Comparison of ENCODE assay signal across 24 cellular contexts in the genomic region with DNA sequence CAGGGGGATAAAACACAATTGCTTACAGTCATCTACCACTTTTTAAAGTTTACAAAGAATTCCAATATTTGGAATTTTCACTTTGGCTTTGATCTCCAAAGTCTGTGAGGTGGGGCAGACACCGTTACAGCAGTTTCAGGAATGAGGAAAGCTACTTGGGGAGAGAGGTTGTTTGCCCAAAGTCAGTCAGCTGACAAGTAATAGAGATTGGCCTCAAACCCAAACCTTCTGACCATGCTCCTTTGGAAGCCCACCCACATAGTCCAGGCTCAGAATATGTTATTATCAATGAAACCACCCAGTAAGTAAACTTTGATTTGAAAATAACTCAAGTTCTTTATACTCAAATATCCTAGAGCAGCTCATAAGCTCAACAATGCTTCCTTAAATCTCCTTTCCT. TPM values are rescaled to one million over a fixed set of nuclear protein-coding genes. Genes with fewer than 3 reads are reported as not detected.
"Had no signal": no experiment of that assay in that cellular context is flagged by ENCODE, and none has a peak within 500 bp of the region (broad histone marks: within the 10 kb centered on the region; RNA-seq: fewer than 3 reads in every experiment).

No MANE protein-coding gene starts in this region.

- H3K9ac ChIP-seq: neural progenitor cell had no signal

- H3K9me3 ChIP-seq: colonic mucosa, esophagus squamous epithelium, mucosa of descending colon, pancreas, spleen had no signal

- DNase-seq: colonic mucosa; dermis blood vessel endothelial cell; esophagus squamous epithelium; foreskin keratinocyte; head of caudate nucleus; hippocampal formation; kidney glomerular epithelial cell; mucosa of descending colon; natural killer cell; nucleus accumbens; pancreas; right cardiac atrium; spleen; stimulated activated CD4-positive, alpha-beta T cell treated with anti-CD3 and anti-CD28 coated beads, Interleukin-15, amount 100 ng/mL, for 24 hours; stimulated activated CD4-positive, alpha-beta T cell treated with anti-CD3 and anti-CD28 coated beads, Interleukin-1b, Interleukin-23, amount 100 ng/mL, for 48 hours; stimulated activated CD4-positive, alpha-beta T cell treated with anti-CD3 and anti-CD28 coated beads, Interleukin-4, amount 100 ng/mL, for 24 hours; trophoblast cell had no signal

- H3K27me3 ChIP-seq: colonic mucosa, esophagus squamous epithelium, foreskin keratinocyte, neural progenitor cell, pancreas, spleen had no signal

- H2AFZ ChIP-seq: neural progenitor cell had no signal

- H3K27ac ChIP-seq: colonic mucosa, esophagus squamous epithelium, foreskin keratinocyte, neural progenitor cell, pancreas, spleen had no signal

- H3K4me2 ChIP-seq: neural progenitor cell had no signal

- H3K4me1 ChIP-seq: colonic mucosa, esophagus squamous epithelium, foreskin keratinocyte, neural progenitor cell, pancreas had no signal

- H3K36me3 ChIP-seq: colonic mucosa, esophagus squamous epithelium, neural progenitor cell, pancreas, spleen had no signal

- H3K4me3 ChIP-seq: colonic mucosa, esophagus squamous epithelium, mucosa of descending colon, neural progenitor cell, pancreas, spleen had no signal

RNA-seq across cellular contexts. Expression of a gene that starts 29.0 kb away (rescaled TPM):
- total RNA-seq: colonic mucosa, dermis blood vessel endothelial cell, epithelial cell of proximal tubule, esophagus squamous epithelium, foreskin keratinocyte, liver, lung microvascular endothelial cell, mucosa of descending colon, natural killer cell, pancreas, progenitor cell of endocrine pancreas, right cardiac atrium, spleen, temporal lobe, urinary bladder had no signal
- polyA plus RNA-seq: foreskin keratinocyte, liver, right cardiac atrium, spleen, urinary bladder had no signal
